21 cellular contexts compared by ENCODE assay signal in genomic region chr1:12810691-12811408, GRCh38. TPM values are rescaled to one million over a fixed set of nuclear protein-coding genes. Genes with fewer than 3 reads are reported as not detected.
DNase-seq lines count a peak whose midpoint lies in the region; ATAC-seq and TF ChIP-seq lines count a peak whose summit lies in the region.
"Had no signal": no experiment of that assay in that cellular context is flagged by ENCODE, and none has a peak within 500 bp of the region (broad histone marks: within the 10 kb centered on the region; RNA-seq: fewer than 3 reads in every experiment).

No MANE protein-coding gene starts in this region.

- no peak for ATAC-seq in gastrocnemius medialis
- ATAC-seq: psoas muscle had no signal

- DNase-seq in AG08395 (ENCODE audit: low spot score) (peak; percentile 44), HS-5 (ENCODE audit: low read depth) (peak; percentile 83), SW480 (ENCODE audit: low spot score) (peak; percentile 57), iris pigment epithelial cell (ENCODE audit: low read depth) (peak; percentile 6), AML-193 (lab: John Stamatoyannopoulos, UW) (no peak), mesenchymal stem cell (no peak), smooth muscle cell (lab: John Stamatoyannopoulos, UW; ENCODE audit: unreplicated experiment) (no peak), gastrocnemius medialis (no peak)
- DNase-seq: activated CD8-positive, alpha-beta memory T cell treated with anti-CD3 and anti-CD28 coated beads for 24 hours; activated naive CD8-positive, alpha-beta T cell treated with anti-CD3 and anti-CD28 coated beads, Interleukin-2, amount 10 ng/mL, durations not matched to agents 7 days and 5 days; CD4-positive, CD25-positive, alpha-beta regulatory T cell; foreskin melanocyte; left ventricle myocardium inferior; NCI-H1417; NCI-H69; psoas muscle; spleen; stimulated activated CD8-positive, alpha-beta memory T cell treated with anti-CD3 and anti-CD28 coated beads, Interleukin-4, amount 100 ng/mL, for 48 hours; T-helper 9 cell had no signal

- H3K27me3 ChIP-seq in mesenchymal stem cell (ENCODE audit: control insufficient read depth in 1 of 2, insufficient read depth in 1 of 2, low read length in 2 of 2) = no peaks in the 10 kb centered on the region
- no peaks in the 10 kb centered on the region for H3K27me3 ChIP-seq in smooth muscle cell (ENCODE audit: low read depth)
- no peaks in the 10 kb centered on the region for H3K27me3 ChIP-seq in gastrocnemius medialis

- H3K9me3 ChIP-seq in mesenchymal stem cell (ENCODE audit: control insufficient read depth, low read length) (no peaks in the 10 kb centered on the region), smooth muscle cell (replicated peaks; ENCODE audit: low read depth) (no peaks in the 10 kb centered on the region), gastrocnemius medialis (no peaks in the 10 kb centered on the region)
- H3K9me3 ChIP-seq: left ventricle myocardium inferior, psoas muscle had no signal

- H3K4me1 ChIP-seq in mesenchymal stem cell (ENCODE audit: control insufficient read depth, insufficient read depth, low read depth, low read length) = no peaks in the 10 kb centered on the region
- no peaks in the 10 kb centered on the region for H3K4me1 ChIP-seq in smooth muscle cell (ENCODE audit: low read depth)
- no peaks in the 10 kb centered on the region for H3K4me1 ChIP-seq in gastrocnemius medialis
- H3K4me1 ChIP-seq: left ventricle myocardium inferior, psoas muscle, spleen had no signal

- WGBS in mesenchymal stem cell = 52% methylated on average over 5 of the region's 5 CpGs
- 57% methylated on average over 5 of the region's 5 CpGs for WGBS in smooth muscle cell (ENCODE audit: low lambda C conversion rate)

- H3K23ac ChIP-seq in mesenchymal stem cell (ENCODE audit: low read length in 2 of 2) = no peak overlapping the region

- TF ChIP-seq CTCF in smooth muscle cell (IDR thresholded peaks at IDR 0.05; ENCODE audit: borderline replicate concordance, insufficient read depth, poor library complexity, severe bottlenecking) (no peak), gastrocnemius medialis (IDR thresholded peaks at IDR 0.05 in 4 of 5, conservative IDR thresholded peaks at IDR 0.05 in 1 of 5) (no peak)

- H3K18ac ChIP-seq in mesenchymal stem cell (ENCODE audit: low read depth in 1 of 2, low read length in 2 of 2) = no peak overlapping the region

- H3K4me3 ChIP-seq in mesenchymal stem cell (ENCODE audit: insufficient read depth in 1 of 2, low read depth in 1 of 2, low read length in 2 of 2) = peak overlapping the region in 1 of 2 experiments; percentile 41
- no peak overlapping the region for H3K4me3 ChIP-seq in smooth muscle cell
- no peak overlapping the region for H3K4me3 ChIP-seq in gastrocnemius medialis
- H3K4me3 ChIP-seq: coronary artery, left ventricle myocardium inferior, psoas muscle, spleen had no signal

- no peak overlapping the region for H2BK15ac ChIP-seq in mesenchymal stem cell (ENCODE audit: low read depth, poor library complexity, severe bottlenecking)

- no peaks in the 10 kb centered on the region for H3K79me1 ChIP-seq in mesenchymal stem cell (replicated peaks; ENCODE audit: low read length, poor library complexity, severe bottlenecking)

- no peak overlapping the region for H2BK12ac ChIP-seq in mesenchymal stem cell (ENCODE audit: low read length in 2 of 2)

- TF ChIP-seq POLR2A in gastrocnemius medialis (IDR thresholded peaks at IDR 0.05) = no peak

- H4K91ac ChIP-seq in mesenchymal stem cell (ENCODE audit: low read length) = no peak overlapping the region

- no peak overlapping the region for H3K14ac ChIP-seq in mesenchymal stem cell (ENCODE audit: low read length in 2 of 2)

- no peak overlapping the region for H4K8ac ChIP-seq in mesenchymal stem cell (ENCODE audit: low read length)

- no peak overlapping the region for H2BK5ac ChIP-seq in mesenchymal stem cell (ENCODE audit: low read depth, low read length, poor library complexity, severe bottlenecking)

- H3K9ac ChIP-seq in mesenchymal stem cell (ENCODE audit: low read length) = no peak overlapping the region
- no peak overlapping the region for H3K9ac ChIP-seq in smooth muscle cell (ENCODE audit: low read depth)

- H3F3A ChIP-seq in smooth muscle cell (ENCODE audit: low read depth) = no peaks in the 10 kb centered on the region

- H2AK5ac ChIP-seq in mesenchymal stem cell (ENCODE audit: low read length, severe bottlenecking) = no peak overlapping the region

- H4K20me1 ChIP-seq in smooth muscle cell (ENCODE audit: low read depth) = no peaks in the 10 kb centered on the region

- H3K36me3 ChIP-seq in mesenchymal stem cell (ENCODE audit: control insufficient read depth in 1 of 2, insufficient read depth in 2 of 2, low read depth in 1 of 2, low read length in 2 of 2) (no peaks in the 10 kb centered on the region), smooth muscle cell (ENCODE audit: low read depth) (no peaks in the 10 kb centered on the region), gastrocnemius medialis (no peaks in the 10 kb centered on the region)
- H3K36me3 ChIP-seq: left ventricle myocardium inferior, spleen had no signal

- intact Hi-C loops in gastrocnemius medialis (cut with DNase I; ENCODE audit: low total_unique reads) = no loop called here

- no peaks in the 10 kb centered on the region for H3K79me2 ChIP-seq in smooth muscle cell (ENCODE audit: low read depth)

- H3K4me2 ChIP-seq in mesenchymal stem cell (ENCODE audit: low read length, poor library complexity, severe bottlenecking) (no peak overlapping the region), smooth muscle cell (no peak overlapping the region)

- H3K27ac ChIP-seq in mesenchymal stem cell (ENCODE audit: low read length, poor library complexity, severe bottlenecking) (no peak overlapping the region), smooth muscle cell (ENCODE audit: low read depth) (no peak overlapping the region), gastrocnemius medialis (no peak overlapping the region)
- H3K27ac ChIP-seq: coronary artery, left ventricle myocardium inferior, psoas muscle, spleen had no signal

- no peak overlapping the region for H3K4ac ChIP-seq in mesenchymal stem cell (ENCODE audit: low read depth in 1 of 2, low read length in 2 of 2)

- no peak overlapping the region for H2BK120ac ChIP-seq in mesenchymal stem cell (ENCODE audit: low read depth, low read length)

- no peak overlapping the region for H2AFZ ChIP-seq in mesenchymal stem cell (ENCODE audit: low read depth, low read length)
- no peak overlapping the region for H2AFZ ChIP-seq in smooth muscle cell (ENCODE audit: low read depth)

- in situ Hi-C loops in gastrocnemius medialis (cut with MboI; ENCODE audit: low sequenced_read_pairs in 4 of 4) = no loop called here

RNA-seq across cellular contexts. Expression of gene PRAMEF1, which starts 19.7 kb away (rescaled TPM):
- polyA plus RNA-seq in mesenchymal stem cell (2013, experiment 1 of 2) = not detected
- polyA plus RNA-seq in mesenchymal stem cell (2013, experiment 2 of 2) = not detected
- total RNA-seq in smooth muscle cell (not detected in 2 replicates), gastrocnemius medialis (not detected)
- polyA plus RNA-seq in smooth muscle cell = not detected in 2 replicates
- total RNA-seq: activated naive CD8-positive, alpha-beta T cell treated with anti-CD3 and anti-CD28 coated beads, Interleukin-2, amount 10 ng/mL, durations not matched to agents 7 days and 5 days; CD4-positive, CD25-positive, alpha-beta regulatory T cell; left ventricle myocardium inferior; psoas muscle; SK-MEL-5; spleen had no signal
- polyA plus RNA-seq: CD4-positive, CD25-positive, alpha-beta regulatory T cell; psoas muscle; spleen had no signal

RNA-seq across cellular contexts. Expression of gene PRAMEF11, which starts 20.4 kb away (rescaled TPM):
- polyA plus RNA-seq in mesenchymal stem cell (2013, experiment 1 of 2) = not detected
- polyA plus RNA-seq in mesenchymal stem cell (2013, experiment 2 of 2) = not detected
- total RNA-seq in smooth muscle cell (not detected in 2 replicates), gastrocnemius medialis (not detected)
- polyA plus RNA-seq in smooth muscle cell = not detected in 2 replicates
- total RNA-seq: activated naive CD8-positive, alpha-beta T cell treated with anti-CD3 and anti-CD28 coated beads, Interleukin-2, amount 10 ng/mL, durations not matched to agents 7 days and 5 days; CD4-positive, CD25-positive, alpha-beta regulatory T cell; left ventricle myocardium inferior; psoas muscle; SK-MEL-5; spleen had no signal
- polyA plus RNA-seq: CD4-positive, CD25-positive, alpha-beta regulatory T cell; psoas muscle; spleen had no signal

RNA-seq across cellular contexts. Expression of gene PRAMEF12, which starts 37.3 kb away (rescaled TPM):
- not detected for polyA plus RNA-seq in mesenchymal stem cell (2013, experiment 1 of 2)
- polyA plus RNA-seq in mesenchymal stem cell (2013, experiment 2 of 2) = not detected
- total RNA-seq in smooth muscle cell = not detected in 2 replicates
- not detected in 2 replicates for polyA plus RNA-seq in smooth muscle cell
- not detected for total RNA-seq in gastrocnemius medialis
- total RNA-seq: activated naive CD8-positive, alpha-beta T cell treated with anti-CD3 and anti-CD28 coated beads, Interleukin-2, amount 10 ng/mL, durations not matched to agents 7 days and 5 days; CD4-positive, CD25-positive, alpha-beta regulatory T cell; left ventricle myocardium inferior; psoas muscle; SK-MEL-5; spleen had no signal
- polyA plus RNA-seq: CD4-positive, CD25-positive, alpha-beta regulatory T cell; psoas muscle; spleen had no signal

RNA-seq across cellular contexts. Expression of gene HNRNPCL1, which starts 37.7 kb away (rescaled TPM):
- polyA plus RNA-seq in mesenchymal stem cell (2013, experiment 1 of 2) = not detected
- not detected for polyA plus RNA-seq in mesenchymal stem cell (2013, experiment 2 of 2)
- total RNA-seq in smooth muscle cell = not detected in 2 replicates
- polyA plus RNA-seq in smooth muscle cell = not detected in 2 replicates
- total RNA-seq in gastrocnemius medialis = not detected
- total RNA-seq: activated naive CD8-positive, alpha-beta T cell treated with anti-CD3 and anti-CD28 coated beads, Interleukin-2, amount 10 ng/mL, durations not matched to agents 7 days and 5 days; CD4-positive, CD25-positive, alpha-beta regulatory T cell; left ventricle myocardium inferior; psoas muscle; SK-MEL-5; spleen had no signal
- polyA plus RNA-seq: psoas muscle, spleen had no signal

RNA-seq across cellular contexts. Expression of gene PRAMEF2, which starts 46.0 kb away (rescaled TPM):
- polyA plus RNA-seq in mesenchymal stem cell (2013, experiment 1 of 2) = not detected
- not detected for polyA plus RNA-seq in mesenchymal stem cell (2013, experiment 2 of 2)
- total RNA-seq in smooth muscle cell (not detected in 2 replicates), gastrocnemius medialis (not detected)
- polyA plus RNA-seq in smooth muscle cell = not detected in 2 replicates
- total RNA-seq: activated naive CD8-positive, alpha-beta T cell treated with anti-CD3 and anti-CD28 coated beads, Interleukin-2, amount 10 ng/mL, durations not matched to agents 7 days and 5 days; CD4-positive, CD25-positive, alpha-beta regulatory T cell; left ventricle myocardium inferior; psoas muscle; SK-MEL-5; spleen had no signal
- polyA plus RNA-seq: CD4-positive, CD25-positive, alpha-beta regulatory T cell; psoas muscle; spleen had no signal

Comparison
In these comparisons a context has a peak if more than half of its experiments do, and no peak if none do; other contexts are left out.
1. DNase-seq: peak in AG08395 (single experiment), HS-5 (single experiment), SW480 (single experiment) and iris pigment epithelial cell (single experiment); none in AML-193 (0 of 2), mesenchymal stem cell (single experiment), smooth muscle cell (single experiment) and gastrocnemius medialis (0 of 2).